8 cellular contexts compared by ENCODE assay signal in genomic region chr1:1059494-1060280, GRCh38. TPM values are rescaled to one million over a fixed set of nuclear protein-coding genes. Genes with fewer than 3 reads are reported as not detected.
DNase-seq lines count a peak whose midpoint lies in the region; ATAC-seq and TF ChIP-seq lines count a peak whose summit lies in the region.

No MANE protein-coding gene starts in this region.

- DNase-seq in AG10803 (ENCODE audit: low read depth) (peak; percentile 66), NCI-H69 (lab: John Stamatoyannopoulos, UW) (peak; percentile 87), endodermal cell (peak; percentile 96), mesothelial cell of epicardium (ENCODE audit: low spot score in 2 of 2, unreplicated experiment in 2 of 2) (peak; percentile 77 to 89)
- DNase-seq in activated CD8-positive, alpha-beta memory T cell treated with anti-CD3 and anti-CD28 coated beads for 4 hours (ENCODE audit: low read depth in 2 of 2), result peak; percentile 82 to 87
- peak; percentile 88 to 89 for DNase-seq in stimulated activated CD8-positive, alpha-beta memory T cell treated with anti-CD3 and anti-CD28 coated beads, Interleukin-15, amount 100 ng/mL, for 48 hours (ENCODE audit: low read depth in 2 of 2)

- ATAC-seq in GM18868 (IDR thresholded peaks at IDR 0.05; ENCODE audit: unreplicated experiment), result peak; percentile 55
- peak; percentile 48 for ATAC-seq in HG03139 (IDR thresholded peaks at IDR 0.05; ENCODE audit: unreplicated experiment)

- 4 to 6% methylated on average over 27 to 69 of the region's 69 CpGs for WGBS in endodermal cell (ENCODE audit: insufficient coverage in 1 of 2, insufficient read length in 1 of 2), 2 experiments

- H3K4me3 ChIP-seq in AG10803 (ENCODE audit: low read length), result peak overlapping the region; percentile 50
- peak overlapping the region; percentile 68 for H3K4me3 ChIP-seq in endodermal cell (ENCODE audit: low read length)

- H3K4me1 Mint-ChIP-seq in endodermal cell (no peaks in the 10 kb centered on the region), mesothelial cell of epicardium (peaks cover 9% of the 10 kb centered on the region)

- H3K27ac Mint-ChIP-seq in endodermal cell, result no peak overlapping the region
- H3K27ac Mint-ChIP-seq in mesothelial cell of epicardium, result no peak overlapping the region

- peaks cover 8% of the 10 kb centered on the region for H3K36me3 Mint-ChIP-seq in endodermal cell (ENCODE audit: low read depth)
- peaks cover 5% of the 10 kb centered on the region for H3K36me3 Mint-ChIP-seq in mesothelial cell of epicardium

- H3K9ac ChIP-seq in endodermal cell (ENCODE audit: extremely low read depth, low read length, poor library complexity, severe bottlenecking), result no peak overlapping the region

- H3K27ac ChIP-seq in endodermal cell (ENCODE audit: low read depth, low read length), result no peak overlapping the region

- H3K4me1 ChIP-seq in endodermal cell (ENCODE audit: control insufficient read depth, insufficient read depth, low read length), result no peaks in the 10 kb centered on the region

- H3K4me3 Mint-ChIP-seq in endodermal cell (peak overlapping the region; percentile 56), mesothelial cell of epicardium (peak overlapping the region; percentile 37)

- no peaks in the 10 kb centered on the region for H3K9me3 ChIP-seq in endodermal cell (ENCODE audit: control insufficient read depth, low read length)

- peaks cover 64% of the 10 kb centered on the region for H3K27me3 ChIP-seq in endodermal cell (ENCODE audit: control insufficient read depth, insufficient read depth, low read length, poor library complexity, severe bottlenecking)

- TF ChIP-seq CTCF in AG10803 (conservative IDR thresholded peaks at IDR 0.05; ENCODE audit: low read length) (no peak), endodermal cell (conservative IDR thresholded peaks at IDR 0.05) (no peak), mesothelial cell of epicardium (IDR thresholded peaks at IDR 0.05; ENCODE audit: unreplicated experiment) (no peak)

- H3K9me3 Mint-ChIP-seq in endodermal cell, result no peaks in the 10 kb centered on the region
- H3K9me3 Mint-ChIP-seq in mesothelial cell of epicardium, result no peaks in the 10 kb centered on the region

- no peaks in the 10 kb centered on the region for H3K36me3 ChIP-seq in endodermal cell (ENCODE audit: control insufficient read depth, insufficient read depth, low read length)

- H3K27me3 Mint-ChIP-seq in endodermal cell (ENCODE audit: insufficient read depth) (peaks cover 65% of the 10 kb centered on the region), mesothelial cell of epicardium (ENCODE audit: low read depth) (peaks cover 66% of the 10 kb centered on the region)

RNA-seq across cellular contexts. Expression of gene RNF223, which starts 14.4 kb away (rescaled TPM):
- not detected for total RNA-seq in endodermal cell
- polyA plus RNA-seq in endodermal cell (2013, experiment 1 of 2), result not detected
- not detected for polyA plus RNA-seq in endodermal cell (2013, experiment 2 of 2)
- 0.27 to 0.57 TPM (median 0.40 TPM) in 3 replicates for total RNA-seq in mesothelial cell of epicardium

RNA-seq across cellular contexts. Expression of gene AGRN, which starts 39.8 kb away (rescaled TPM):
- 100 to 1,000 TPM; 269 to 288 TPM for total RNA-seq in endodermal cell
- 192 TPM for polyA plus RNA-seq in endodermal cell (2013, experiment 1 of 2)
- polyA plus RNA-seq in endodermal cell (2013, experiment 2 of 2), result 176 TPM
- 502 to 532 TPM (median 514 TPM) in 3 replicates for total RNA-seq in mesothelial cell of epicardium

RNA-seq across cellular contexts. Expression of gene ISG15, which starts 46.4 kb away (rescaled TPM):
- total RNA-seq in endodermal cell (10 to 100 TPM; 46.6 to 48.4 TPM), mesothelial cell of epicardium (112 to 139 TPM (median 123 TPM) in 3 replicates)
- 31.4 TPM for polyA plus RNA-seq in endodermal cell (2013, experiment 1 of 2)
- 31.8 TPM for polyA plus RNA-seq in endodermal cell (2013, experiment 2 of 2)

RNA-seq across cellular contexts. Expression of gene C1orf159, which starts 56.2 kb away (rescaled TPM):
- total RNA-seq in endodermal cell (10 to 100 TPM; 23.1 to 29.5 TPM), mesothelial cell of epicardium (28.4 to 32.8 TPM (median 31.8 TPM) in 3 replicates)
- 22.6 TPM for polyA plus RNA-seq in endodermal cell (2013, experiment 1 of 2)
- polyA plus RNA-seq in endodermal cell (2013, experiment 2 of 2), result 22.5 TPM

RNA-seq across cellular contexts. Expression of gene HES4, which starts 59.8 kb away (rescaled TPM):
- total RNA-seq in endodermal cell (10 to 100 TPM; 16.1 to 19.7 TPM), mesothelial cell of epicardium (87.7 to 92.1 TPM (median 92.0 TPM) in 3 replicates)
- 144 TPM for polyA plus RNA-seq in endodermal cell (2013, experiment 1 of 2)
- polyA plus RNA-seq in endodermal cell (2013, experiment 2 of 2), result 117 TPM
